In genomic region chr2:201642579-201643215, GRCh38 we compare ENCODE assay signal across 8 cellular contexts. TPM values are rescaled to one million over a fixed set of nuclear protein-coding genes. Genes with fewer than 3 reads are reported as not detected.
A peak's percentile ranks its signal among the peaks of the same experiment; 100 is the strongest.
DNase-seq lines count a peak whose midpoint lies in the region; ATAC-seq and TF ChIP-seq lines count a peak whose summit lies in the region.

No MANE protein-coding gene starts in this region.

- ATAC-seq in DND-41 (ENCODE audit: insufficient read depth, low read depth) (peak; percentile 82), GM21723 (IDR thresholded peaks at IDR 0.05; ENCODE audit: unreplicated experiment) (peak; percentile 80), gastroesophageal sphincter (peak; percentile 90)

- no peak for TF ChIP-seq EP300 in gastroesophageal sphincter (IDR thresholded peaks at IDR 0.05)

- H3K4me3 ChIP-seq in DND-41 (ENCODE audit: low read depth in 1 of 2, low read length in 2 of 2): peak overlapping the region; percentile 44 to 98
- peak overlapping the region; percentile 75 to 80 for H3K4me3 ChIP-seq in gastroesophageal sphincter
- peak overlapping the region; percentile 72 to 80 for H3K4me3 ChIP-seq in neutrophil (ENCODE audit: low read depth in 1 of 2, low read length in 1 of 2)

- TF ChIP-seq CTCF in DND-41 (IDR thresholded peaks at IDR 0.05; ENCODE audit: borderline replicate concordance, extremely low read depth, low read length, poor library complexity, severe bottlenecking): peak; percentile 18
- TF ChIP-seq CTCF in gastroesophageal sphincter (IDR thresholded peaks at IDR 0.05): peak in 3 of 4 experiments; percentile 15 to 49 (median 17)
- no peak for TF ChIP-seq CTCF in neutrophil (IDR thresholded peaks at IDR 0.05)

- peaks cover 24% of the 10 kb centered on the region for H3K79me2 ChIP-seq in DND-41 (ENCODE audit: insufficient read depth, low read length)

- peak overlapping the region; percentile 71 for H3K4me2 ChIP-seq in DND-41 (ENCODE audit: insufficient read depth, low read length)

- peak overlapping the region; percentile 100 for H2AFZ ChIP-seq in DND-41 (ENCODE audit: low read depth, low read length)

- H3K9ac ChIP-seq in DND-41 (ENCODE audit: low read depth, low read length): peak overlapping the region; percentile 92

- H3K36me3 ChIP-seq in DND-41 (ENCODE audit: insufficient read depth, low read length) (peaks cover 15% of the 10 kb centered on the region; the same call in 1 of the 2 replicates), gastroesophageal sphincter (peaks cover 0 to 12% of the 10 kb centered on the region in 2 donors), neutrophil (no peaks in the 10 kb centered on the region)

- no CpG with 5 or more reads among the region's 56 CpGs for WGBS in gastroesophageal sphincter (ENCODE audit: low coverage in 1 of 2), 2 donors

- H3K4me1 ChIP-seq in DND-41 (ENCODE audit: insufficient read depth, low read length): peaks cover 27% of the 10 kb centered on the region
- H3K4me1 ChIP-seq in gastroesophageal sphincter: peaks cover 0 to 22% (median 0%) of the 10 kb centered on the region in 3 donors
- peaks cover 12 to 16% of the 10 kb centered on the region in 2 experiments for H3K4me1 ChIP-seq in neutrophil (ENCODE audit: control insufficient read depth in 1 of 2, insufficient read depth in 1 of 2, low read depth in 1 of 2, low read length in 1 of 2)

- H4K20me1 ChIP-seq in DND-41 (ENCODE audit: insufficient read depth, low read length): no peaks in the 10 kb centered on the region

- DNase-seq in DND-41 (peak; percentile 84), KBM-7 (peak; percentile 81), SHP77 (lab: John Stamatoyannopoulos, UW) (peak; percentile 79 to 80), substantia nigra (lab: John Stamatoyannopoulos, UW) (peak in 47 of 49 donors; percentile 22 to 87 (median 73))
- peak; percentile 59 to 77 (median 73) for DNase-seq in activated naive CD4-positive, alpha-beta T cell (lab: John Stamatoyannopoulos, UW)

- TF ChIP-seq POLR2A in gastroesophageal sphincter (IDR thresholded peaks at IDR 0.05): peak; percentile 64 to 79

- in situ Hi-C loops in KBM-7 (cut with MboI; ENCODE audit: low pct_unique_long_range_greater_than_20kb, low sequenced_read_pairs): no loop called here

- peak overlapping the region; percentile 84 for H3K27ac ChIP-seq in DND-41 (ENCODE audit: low read length)
- peak overlapping the region; percentile 83 to 96 (median 93) for H3K27ac ChIP-seq in gastroesophageal sphincter
- no peak overlapping the region for H3K27ac ChIP-seq in neutrophil
- H3K27ac ChIP-seq in substantia nigra (ENCODE audit: low read depth, low read length, poor library complexity, severe bottlenecking): peak overlapping the region; percentile 91

- no peaks in the 10 kb centered on the region for H3K27me3 ChIP-seq in DND-41 (ENCODE audit: insufficient read depth, low read length, poor library complexity)
- H3K27me3 ChIP-seq in gastroesophageal sphincter: no peaks in the 10 kb centered on the region
- peaks cover 20% of the 10 kb centered on the region for H3K27me3 ChIP-seq in neutrophil

- H3K9me3 ChIP-seq in DND-41 (ENCODE audit: insufficient read depth, low read length, severe bottlenecking) (no peaks in the 10 kb centered on the region), gastroesophageal sphincter (no peaks in the 10 kb centered on the region), neutrophil (no peaks in the 10 kb centered on the region)

RNA-seq across cellular contexts. Expression of gene TMEM237, which starts 0.6 kb away (rescaled TPM):
- 10 to 100 TPM; 12.3 to 32.8 (median 24.4) TPM for total RNA-seq in gastroesophageal sphincter

RNA-seq across cellular contexts. Expression of gene MPP4, which starts 55.7 kb away (rescaled TPM):
- under 1 TPM in 2 of 4 donors, not detected in 2; 0.27 to 0.35 TPM for total RNA-seq in gastroesophageal sphincter
